6 cellular contexts compared by ENCODE assay signal in the genomic region with DNA sequence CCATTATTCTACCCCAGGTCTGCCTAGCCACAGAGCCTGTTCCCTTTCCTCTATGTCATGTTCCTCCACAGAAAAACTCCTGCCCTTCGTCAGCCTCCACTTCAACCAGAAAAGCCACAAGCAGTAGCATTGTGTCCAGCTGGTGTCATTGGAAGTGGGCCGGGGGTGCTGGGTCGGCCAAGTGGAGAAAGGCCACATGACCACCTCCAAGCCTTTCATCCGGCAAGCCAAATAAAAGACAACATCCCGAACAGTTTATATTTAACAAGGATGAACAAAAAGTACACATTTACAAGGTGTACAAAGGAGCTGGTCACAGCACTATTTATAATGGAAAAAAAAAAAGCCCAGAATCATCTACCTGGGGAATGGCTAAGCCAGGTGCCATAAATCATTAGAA.
"Had no signal": no experiment of that assay in that cellular context is flagged by ENCODE, and none has a peak within 500 bp of the region (broad histone marks: within the 10 kb centered on the region; RNA-seq: fewer than 3 reads in every experiment).

No MANE protein-coding gene starts in this region.

- H3K27ac Mint-ChIP-seq: GM23338, HFFc6 had no signal

- H3K4me2 ChIP-seq: GM23338 had no signal

- H3K9me3 ChIP-seq: HAP-1 had no signal

- H3K9me3 Mint-ChIP-seq: GM23338, HFFc6 had no signal

- H3K36me3 ChIP-seq: HAP-1 had no signal

- H3K27ac ChIP-seq: HL-60 had no signal

- H3K4me1 ChIP-seq: HAP-1 had no signal

- H3K4me3 ChIP-seq: GM23338, HAP-1 had no signal

- DNase-seq: H7, HFFc6, IMR-90 had no signal

- H3K4me3 Mint-ChIP-seq: GM23338, HFFc6 had no signal
